In the genomic region with DNA sequence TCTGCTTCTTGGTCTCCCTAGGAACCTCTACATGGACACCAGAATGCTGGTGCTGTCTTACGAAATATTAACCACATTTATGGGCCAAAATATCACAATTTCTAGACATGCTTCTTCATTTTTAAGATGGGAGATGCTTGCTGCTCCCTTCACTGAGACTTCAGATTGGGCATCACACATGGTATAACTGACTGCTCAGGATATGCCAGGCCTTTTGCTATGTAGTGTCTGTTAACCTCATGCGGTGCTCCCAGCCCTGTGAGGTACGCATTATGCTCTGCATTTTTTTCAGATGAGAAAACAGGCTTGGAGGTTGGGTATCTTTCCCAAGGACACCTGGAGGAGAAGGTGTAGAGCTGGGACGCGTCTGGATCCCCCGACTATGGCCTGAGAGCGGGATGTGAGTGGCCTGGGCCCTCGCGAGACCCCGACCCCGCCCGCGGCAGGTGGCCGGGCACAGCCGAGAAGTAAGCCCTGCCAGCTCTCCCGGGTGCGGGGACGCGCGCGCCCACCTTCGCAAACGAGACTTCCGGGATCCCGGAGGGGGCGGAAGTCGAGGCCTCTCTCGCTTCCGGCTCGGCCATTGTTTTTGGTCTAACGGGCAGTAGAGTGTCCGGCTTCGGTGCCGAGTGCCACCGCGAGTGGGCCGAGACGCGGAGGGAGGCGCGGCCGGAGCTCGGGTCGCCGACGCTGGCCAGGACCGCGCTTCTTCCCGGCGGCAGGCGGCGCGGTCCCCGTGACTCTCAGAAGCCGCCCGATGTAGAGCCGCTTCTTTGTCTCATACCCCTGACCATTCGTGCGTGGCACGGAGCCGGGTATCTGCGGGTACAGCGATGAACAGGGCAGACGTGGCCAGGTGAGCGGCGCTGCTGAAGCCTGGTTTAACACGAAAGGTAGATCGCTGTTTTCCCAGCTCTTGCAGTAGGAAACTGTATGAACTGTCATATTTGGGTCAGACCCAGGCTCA, we compare ENCODE assay signal across 9 cellular contexts. TPM values are rescaled to one million over a fixed set of nuclear protein-coding genes. Genes with fewer than 3 reads are reported as not detected.
DNase-seq lines count a peak whose midpoint lies in the region; ATAC-seq, FAIRE-seq and TF ChIP-seq lines count a peak whose summit lies in the region.
"Had no signal": no experiment of that assay in that cellular context is flagged by ENCODE, and none has a peak within 500 bp of the region (broad histone marks: within the 10 kb centered on the region; RNA-seq: fewer than 3 reads in every experiment).

A gene (plus strand): TSS at position 568 of the 967 bp plus-strand sequence. CDS start 1,855 bp downstream, outside the sequence.

- 4% methylated on average over 65 of the region's 68 CpGs for WGBS in hepatocyte (ENCODE audit: low lambda C conversion rate, missing lambda C conversion rate)

- H3K4me3 Mint-ChIP-seq in T-helper 17 cell: peak within 1 kb of the TSS; percentile 90

- H3K27ac Mint-ChIP-seq in T-helper 17 cell: peak within 1 kb of the TSS; percentile 22

- ATAC-seq in HG03175 (IDR thresholded peaks at IDR 0.05; ENCODE audit: unreplicated experiment): peak; percentile 77
- ATAC-seq in T-helper 17 cell: peak; percentile 65

- peak within 1 kb of the TSS; percentile 87 for H2AFZ ChIP-seq in hepatocyte

- H3K27ac ChIP-seq in hepatocyte: peak within 1 kb of the TSS; percentile 84
- H3K27ac ChIP-seq: C4-2B had no signal

- in situ Hi-C loops in astrocyte of the cerebellum (cut with HindIII; ENCODE audit: low sequenced_read_pairs): no loop called here

- H3K9me3 ChIP-seq in T-helper 17 cell (ENCODE audit: control insufficient read depth, low read length, poor library complexity, severe bottlenecking) (no peaks in the 10 kb centered on the region), hepatocyte (ENCODE audit: low read depth) (no peaks in the 10 kb centered on the region)

- FAIRE-seq in urothelium cell line (lab: Jason Lieb, UNC): peak; percentile 13

- H3K36me3 ChIP-seq in hepatocyte (replicated peaks; ENCODE audit: insufficient read depth, low read depth): no peaks in the 10 kb centered on the region

- H3K4me2 ChIP-seq in hepatocyte: peak within 1 kb of the TSS; percentile 83

- DNase-seq in NCI-H1417 (lab: John Stamatoyannopoulos, UW) (peak in 2 of 3 experiments; percentile 68 to 76), NCI-H1417 treated with DMSO at 0.1 percent for 48 hours (lab: John Stamatoyannopoulos, UW) (no peak), T-helper 17 cell (peak in 2 of 3 donors; percentile 5 to 22), astrocyte of the cerebellum (ENCODE audit: low read depth) (no peak), hepatocyte (ENCODE audit: low spot score) (peak; percentile 74), putamen (ENCODE audit: low spot score) (peak; percentile 64), urothelium cell line (ENCODE audit: low spot score) (peak; percentile 40)

- H3K4me1 Mint-ChIP-seq in T-helper 17 cell: peaks cover 18% of the 10 kb centered on the region

- no peaks in the 10 kb centered on the region for H3K9me2 ChIP-seq in hepatocyte (replicated peaks; ENCODE audit: insufficient read depth)

- peaks cover 10% of the 10 kb centered on the region for H3K4me1 ChIP-seq in hepatocyte (ENCODE audit: insufficient read depth)

- peak within 1 kb of the TSS; percentile 50 for H3K4me3 ChIP-seq in astrocyte of the cerebellum (ENCODE audit: low read depth, low read length)
- H3K4me3 ChIP-seq in hepatocyte: peak within 1 kb of the TSS; percentile 67

- H3K27me3 Mint-ChIP-seq in T-helper 17 cell: peaks cover 10% of the 10 kb centered on the region

- H3K79me2 ChIP-seq in hepatocyte: peaks cover 27% of the 10 kb centered on the region

- H4K20me1 ChIP-seq in hepatocyte (ENCODE audit: insufficient read depth, poor library complexity, severe bottlenecking): no peaks in the 10 kb centered on the region

- TF ChIP-seq CTCF in astrocyte of the cerebellum (IDR thresholded peaks at IDR 0.05; ENCODE audit: low read depth, low read length, missing control alignments) (no peak), hepatocyte (IDR thresholded peaks at IDR 0.05; ENCODE audit: poor library complexity) (peak; percentile 21)

- H3K36me3 Mint-ChIP-seq in T-helper 17 cell (ENCODE audit: low read depth): peaks cover 3% of the 10 kb centered on the region

- peaks cover 10% of the 10 kb centered on the region for H3K27me3 ChIP-seq in hepatocyte

RNA-seq across cellular contexts. Expression of the gene that starts here (rescaled TPM):
- total RNA-seq in T-helper 17 cell (1 to 10 TPM in 1 of 2 donors, under 1 TPM in 1; 0.81 to 1.7 TPM), hepatocyte (9.6 and 9.9 TPM in 2 replicates)
- polyA plus RNA-seq in hepatocyte: 6.0 and 7.9 TPM in 2 replicates

Comparison
In these comparisons a context has a peak if more than half of its experiments do, and no peak if none do; other contexts are left out.
1. DNase-seq: peak in NCI-H1417 (2 of 3), T-helper 17 cell (2 of 3), hepatocyte (single experiment), putamen (single experiment) and urothelium cell line (single experiment); none in NCI-H1417 treated with DMSO at 0.1 percent for 48 hours (single experiment) and astrocyte of the cerebellum (single experiment).